In the genomic region with DNA sequence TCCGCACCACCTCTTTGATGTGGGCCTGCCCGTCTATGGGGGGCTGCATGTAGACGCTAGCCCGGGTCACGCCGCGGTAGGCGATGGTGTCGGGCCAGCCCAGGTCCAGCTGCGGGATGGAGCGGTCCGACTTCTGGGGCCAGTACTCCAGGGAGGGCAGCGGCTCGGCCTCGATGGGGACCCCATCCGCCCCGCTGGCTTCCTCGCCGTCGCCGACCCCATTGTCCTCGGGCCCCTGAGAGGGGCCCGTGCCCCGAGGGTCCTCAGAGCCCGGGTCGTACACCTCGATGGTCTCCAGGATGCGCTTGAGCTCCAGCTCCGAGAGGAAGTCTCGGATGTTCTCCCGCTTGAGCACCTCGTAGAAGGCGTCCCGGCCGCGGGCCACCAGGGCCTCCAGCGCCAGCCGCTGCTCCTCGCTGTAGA, we compare ENCODE assay signal across 8 cellular contexts. TPM values are rescaled to one million over a fixed set of nuclear protein-coding genes. Genes with fewer than 3 reads are reported as not detected.
DNase-seq lines count a peak whose midpoint lies in the region; ATAC-seq and TF ChIP-seq lines count a peak whose summit lies in the region.

No MANE protein-coding gene starts in this region.

- no peak overlapping the region for H3K27ac Mint-ChIP-seq in T-helper 1 cell treated with Interleukin-12 subunit alpha and Interleukin-12 subunit beta and Interleukin-4 antibody, amounts not matched to agents 30 μg/mL and 1 μg/mL, for 36 hours

- H3K36me3 ChIP-seq in adipocyte (ENCODE audit: control insufficient read depth, insufficient read depth, low read length, severe bottlenecking) (no peaks in the 10 kb centered on the region), suprapubic skin (no peaks in the 10 kb centered on the region)

- no peak for TF ChIP-seq EP300 in suprapubic skin (IDR thresholded peaks at IDR 0.05)

- peaks cover 12% of the 10 kb centered on the region for H3K4me1 ChIP-seq in adipocyte (ENCODE audit: control insufficient read depth, insufficient read depth, low read length)
- peaks cover 64% of the 10 kb centered on the region for H3K4me1 ChIP-seq in suprapubic skin

- peak overlapping the region; percentile 88 for H3K27ac ChIP-seq in suprapubic skin

- ATAC-seq in left colon = peak; percentile 5

- TF ChIP-seq CTCF in suprapubic skin (IDR thresholded peaks at IDR 0.05) = no peak

- H3K4me1 Mint-ChIP-seq in T-helper 1 cell treated with Interleukin-12 subunit alpha and Interleukin-12 subunit beta and Interleukin-4 antibody, amounts not matched to agents 30 μg/mL and 1 μg/mL, for 36 hours (ENCODE audit: low read depth) = peaks cover 16% of the 10 kb centered on the region

- DNase-seq in T-helper 1 cell (no peak), adipocyte (ENCODE audit: low read depth) (no peak), left colon (no peak), suprapubic skin (ENCODE audit: low spot score in 2 of 2) (no peak), NCI-H128 (lab: John Stamatoyannopoulos, UW; ENCODE audit: unreplicated experiment) (no peak), 8988T (no peak), NCI-H2029 treated with DMSO at 0.1 percent for 48 hours (lab: John Stamatoyannopoulos, UW) (no peak)

- peak overlapping the region; percentile 85 for H3K4me3 Mint-ChIP-seq in T-helper 1 cell treated with Interleukin-12 subunit alpha and Interleukin-12 subunit beta and Interleukin-4 antibody, amounts not matched to agents 30 μg/mL and 1 μg/mL, for 36 hours

- TF ChIP-seq POLR2A in suprapubic skin (IDR thresholded peaks at IDR 0.05) = no peak

- intact Hi-C loops in left colon (cut with DNase I, micrococcal nuclease) = no loop called here

- no peaks in the 10 kb centered on the region for H3K9me3 Mint-ChIP-seq in T-helper 1 cell treated with Interleukin-12 subunit alpha and Interleukin-12 subunit beta and Interleukin-4 antibody, amounts not matched to agents 30 μg/mL and 1 μg/mL, for 36 hours

- WGBS in suprapubic skin = 18% methylated on average over 11 of the region's 39 CpGs

- H3K4me3 ChIP-seq in adipocyte (ENCODE audit: low read length) (peak overlapping the region; percentile 81), suprapubic skin (peak overlapping the region; percentile 68)

- H3K27me3 ChIP-seq in adipocyte (replicated peaks; ENCODE audit: control insufficient read depth, insufficient read depth, low read length) (no peaks in the 10 kb centered on the region), suprapubic skin (no peaks in the 10 kb centered on the region)

- peaks cover 5% of the 10 kb centered on the region for H3K36me3 Mint-ChIP-seq in T-helper 1 cell treated with Interleukin-12 subunit alpha and Interleukin-12 subunit beta and Interleukin-4 antibody, amounts not matched to agents 30 μg/mL and 1 μg/mL, for 36 hours (ENCODE audit: low read depth)

- peaks cover 13% of the 10 kb centered on the region for H3K27me3 Mint-ChIP-seq in T-helper 1 cell treated with Interleukin-12 subunit alpha and Interleukin-12 subunit beta and Interleukin-4 antibody, amounts not matched to agents 30 μg/mL and 1 μg/mL, for 36 hours (ENCODE audit: low read depth)

- peaks cover 4% of the 10 kb centered on the region for H3K9me3 ChIP-seq in adipocyte (ENCODE audit: control insufficient read depth, low read length)
- H3K9me3 ChIP-seq in suprapubic skin = no peaks in the 10 kb centered on the region

- H3K9ac ChIP-seq in adipocyte (ENCODE audit: low read length) = peak overlapping the region; percentile 76

RNA-seq across cellular contexts. Expression of gene FAM83G, which starts 1.0 kb away (rescaled TPM):
- total RNA-seq in left colon (10 to 100 TPM; 29.7 to 34.7 TPM), suprapubic skin (100 to 1,000 TPM; 205 to 261 (median 210) TPM)

RNA-seq across cellular contexts. Expression of gene GRAP, which starts 43.2 kb away (rescaled TPM):
- 1 to 10 TPM in 1 of 2 donors, under 1 TPM in 1; 0.79 to 1.5 TPM for total RNA-seq in left colon
- total RNA-seq in suprapubic skin = 1 to 10 TPM; 1.1 to 3.1 (median 1.9) TPM

RNA-seq across cellular contexts. Expression of gene SLC5A10, which starts 51.6 kb away (rescaled TPM):
- total RNA-seq in left colon (under 1 TPM in 1 of 2 donors, not detected in 1; 0.31 TPM), suprapubic skin (1 to 10 TPM in 2 of 4 donors, under 1 TPM in 2; 0.31 to 1.5 (median 0.94) TPM)

Comparison
In these comparisons a context has a peak if more than half of its experiments do, and no peak if none do; other contexts are left out.
1. RNA of gene FAM83G, which starts 1.0 kb away (total RNA-seq): 205 to 261 TPM in suprapubic skin; 29.7 to 34.7 TPM in left colon; every median in the first group is over 4 times any median in the second.